ENCODE assay signal across 2 cellular contexts in the genomic region with DNA sequence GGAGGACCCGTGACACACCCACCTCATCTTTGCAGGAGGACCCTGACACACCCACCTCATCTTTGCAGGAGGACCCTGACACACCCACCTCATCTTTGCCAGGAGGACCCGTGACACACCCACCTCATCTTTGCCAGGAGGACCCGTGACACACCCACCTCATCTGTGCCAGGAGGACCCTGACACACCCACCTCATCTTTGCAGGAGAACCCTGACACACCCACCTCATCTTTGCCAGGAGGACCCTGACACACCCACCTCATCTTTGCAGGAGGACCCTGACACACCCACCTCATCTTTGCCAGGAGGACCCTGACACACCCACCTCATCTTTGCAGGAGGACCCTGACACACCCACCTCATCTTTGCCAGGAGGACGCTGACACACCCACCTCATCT. TPM values are rescaled to one million over a fixed set of nuclear protein-coding genes. Genes with fewer than 3 reads are reported as not detected.
"Had no signal": no experiment of that assay in that cellular context is flagged by ENCODE, and none has a peak within 500 bp of the region (broad histone marks: within the 10 kb centered on the region; RNA-seq: fewer than 3 reads in every experiment).

No MANE protein-coding gene starts in this region.

RNA-seq across cellular contexts. Expression of a gene that starts 31.8 kb away (rescaled TPM):
- total RNA-seq: M059J, SJSA1 had no signal
